In the genomic region with DNA sequence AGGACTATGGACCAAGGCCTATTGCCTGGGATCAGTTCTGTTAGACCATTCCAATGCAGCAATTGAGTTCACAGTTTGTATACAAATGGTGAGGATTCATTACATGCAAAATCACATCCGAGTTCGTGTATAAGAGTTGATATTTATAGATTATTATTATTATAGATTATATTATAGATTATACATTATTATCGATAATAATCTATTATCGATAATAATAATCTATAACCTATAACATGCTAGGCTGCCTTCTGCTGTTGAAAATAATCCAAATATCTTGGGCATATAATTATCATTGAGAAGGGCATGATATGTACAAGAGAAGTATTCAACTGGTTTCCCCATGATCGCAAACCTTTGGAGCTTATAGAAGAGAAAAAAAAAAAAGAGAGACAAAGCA, we compare ENCODE assay signal across 7 cellular contexts.
"Had no signal": no experiment of that assay in that cellular context is flagged by ENCODE, and none has a peak within 500 bp of the region (broad histone marks: within the 10 kb centered on the region; RNA-seq: fewer than 3 reads in every experiment).

No MANE protein-coding gene starts in this region.

- FAIRE-seq: GM12878, GM12891, GM12892, GM18507, GM19239 had no signal

- ATAC-seq: GM12878 had no signal

- H3K4me3 ChIP-seq: GM12878 had no signal

- DNase-seq: GDM1, GF-D8 had no signal
